14 cellular contexts compared by ENCODE assay signal in genomic region chr16:77434365-77435239, GRCh38. TPM values are rescaled to one million over a fixed set of nuclear protein-coding genes. Genes with fewer than 3 reads are reported as not detected.
A peak's percentile ranks its signal among the peaks of the same experiment; 100 is the strongest.
DNase-seq lines count a peak whose midpoint lies in the region; ATAC-seq, FAIRE-seq and TF ChIP-seq lines count a peak whose summit lies in the region.
"Had no signal": no experiment of that assay in that cellular context is flagged by ENCODE, and none has a peak within 500 bp of the region (broad histone marks: within the 10 kb centered on the region; RNA-seq: fewer than 3 reads in every experiment).

Gene ADAMTS18, minus strand, starts transcription at chr16:77435034. Its CDS starts 339 bp downstream, at chr16:77434695.

- peaks cover 0 to 4% (median 0%) of the 10 kb centered on the region in 4 experiments; a peak in 3 of 7 replicates for H3K4me1 ChIP-seq in H1 (replicated peaks in 1 of 4; ENCODE audit: control insufficient read depth in 3 of 4, insufficient read depth in 4 of 4, low read length in 3 of 4)
- peaks cover 27% of the 10 kb centered on the region for H3K4me1 ChIP-seq in neural progenitor cell
- peaks cover 15% of the 10 kb centered on the region for H3K4me1 ChIP-seq in body of pancreas

- H2AFZ ChIP-seq in H1 (ENCODE audit: low read length) = peak within 1 kb of the TSS; percentile 90
- H2AFZ ChIP-seq in neural progenitor cell (replicated peaks) = no peak within 1 kb of the TSS

- H3K27me3 ChIP-seq in H1 (replicated peaks in 1 of 4; ENCODE audit: control insufficient read depth in 3 of 4, extremely low read depth in 1 of 4, insufficient read depth in 3 of 4, low read length in 3 of 4) (peaks cover 14 to 48% (median 39%) of the 10 kb centered on the region in 4 experiments), neural progenitor cell (peaks cover 89% of the 10 kb centered on the region), body of pancreas (no peaks in the 10 kb centered on the region)

- no peaks in the 10 kb centered on the region for H3K79me1 ChIP-seq in H1 (ENCODE audit: low read depth, low read length)

- H3K56ac ChIP-seq in H1 (replicated peaks; ENCODE audit: insufficient read length, low read depth, low read length) = no peak within 1 kb of the TSS

- no peak within 1 kb of the TSS for H3K4ac ChIP-seq in H1 (replicated peaks; ENCODE audit: insufficient read length, low read depth, low read length)

- H3K9me3 ChIP-seq in H1 (ENCODE audit: insufficient read depth in 2 of 2, low read depth in 1 of 2, low read length in 1 of 2) = no peaks in the 10 kb centered on the region
- no peaks in the 10 kb centered on the region for H3K9me3 ChIP-seq in neural progenitor cell (ENCODE audit: low read depth)
- no peaks in the 10 kb centered on the region for H3K9me3 ChIP-seq in body of pancreas

- H3K4me3 ChIP-seq in H1 (ENCODE audit: extremely low read depth in 1 of 4, insufficient read depth in 2 of 4, low read depth in 3 of 4, low read length in 4 of 4) (peak within 1 kb of the TSS; percentile 52 to 81 (median 63)), neural progenitor cell (peak within 1 kb of the TSS; percentile 78), body of pancreas (no peak within 1 kb of the TSS)

- TF ChIP-seq CTCF in H1 (IDR thresholded peaks at IDR 0.05; ENCODE audit: control extremely low read depth in 1 of 3, insufficient read depth in 1 of 3, low read depth in 1 of 3, low read length in 3 of 3) = peak; percentile 15 to 31 (median 23); a peak in 3 of 4 replicates
- peak; percentile 36 for TF ChIP-seq CTCF in neural progenitor cell (IDR thresholded peaks at IDR 0.05)
- TF ChIP-seq CTCF in body of pancreas (IDR thresholded peaks at IDR 0.05) = no peak

- no peak within 1 kb of the TSS for H3K9ac ChIP-seq in H1 (replicated peaks in 1 of 4; ENCODE audit: extremely low read depth in 1 of 4, low read depth in 3 of 4, low read length in 3 of 4)
- no peak within 1 kb of the TSS for H3K9ac ChIP-seq in neural progenitor cell

- WGBS in H1 (ENCODE audit: extremely low coverage in 1 of 2, insufficient coverage in 1 of 2, insufficient read length in 1 of 2, insufficient replicate concordance in 2 of 2, low coverage in 1 of 2, low lambda C conversion rate in 2 of 2, missing lambda C conversion rate in 1 of 2), 2 experiments = 3% methylated on average over 48 of the region's 102 CpGs; no CpG with 5 or more reads in 1 of the 2 experiments
- WGBS in body of pancreas, 2 donors = 1% methylated on average over 11 to 94 of the region's 102 CpGs

- no peaks in the 10 kb centered on the region for H3K79me2 ChIP-seq in H1 (ENCODE audit: control insufficient read depth in 1 of 2, insufficient read depth in 2 of 2, low read length in 2 of 2)
- no peaks in the 10 kb centered on the region for H3K79me2 ChIP-seq in neural progenitor cell (ENCODE audit: low read depth)

- H2BK20ac ChIP-seq in H1 (ENCODE audit: low read length) = 0 out of 2 replicates have a peak within 1 kb of the TSS, but pooled peaks have one; percentile 3

- H2BK15ac ChIP-seq in H1 (ENCODE audit: low read length) = no peak within 1 kb of the TSS

- no peak within 1 kb of the TSS; the same call in 1 of the 2 replicates for H3K18ac ChIP-seq in H1 (ENCODE audit: extremely low read depth, low read length)

- no peak within 1 kb of the TSS for H2AK5ac ChIP-seq in H1 (ENCODE audit: low read depth, low read length)

- intact Hi-C loops in body of pancreas (cut with DNase I) = no loop called here

- H3K9me3 Mint-ChIP-seq in neural progenitor cell = no peaks in the 10 kb centered on the region
- H3K9me3 Mint-ChIP-seq: natural killer cell had no signal

- H2BK5ac ChIP-seq in H1 (ENCODE audit: low read depth, low read length) = no peak within 1 kb of the TSS

- TF ChIP-seq POLR2A in H1 (IDR thresholded peaks at IDR 0.05; ENCODE audit: control extremely low read depth in 1 of 2, low read depth in 2 of 2, low read length in 2 of 2) (no peak), body of pancreas (IDR thresholded peaks at IDR 0.05) (no peak)

- no peak within 1 kb of the TSS for H3K23ac ChIP-seq in H1 (ENCODE audit: insufficient read length)

- H4K20me1 ChIP-seq in H1 (replicated peaks in 1 of 2; ENCODE audit: control insufficient read depth in 1 of 2, insufficient read depth in 2 of 2, low read length in 2 of 2) (peaks cover 0 to 2% of the 10 kb centered on the region in 2 experiments), neural progenitor cell (ENCODE audit: low read depth) (peaks cover 14% of the 10 kb centered on the region)

- peaks cover 43% of the 10 kb centered on the region for H3K27me3 Mint-ChIP-seq in neural progenitor cell (ENCODE audit: insufficient read depth, low read depth)

- H3K36me3 ChIP-seq in H1 (ENCODE audit: control insufficient read depth in 2 of 4, insufficient read depth in 4 of 4, low read length in 3 of 4) (no peaks in the 10 kb centered on the region), neural progenitor cell (no peaks in the 10 kb centered on the region), body of pancreas (replicated peaks in 1 of 2; ENCODE audit: insufficient read depth in 1 of 2, low read depth in 2 of 2) (no peaks in the 10 kb centered on the region)

- CTCF ChIA-PET in H1 (lab: Charles Lee; ENCODE audit: partially characterized antibody) = interaction anchor here (0.7 to 13.9 kb wide), 16 partner anchors 10 to 213 kb away, joined by 3 to 223 read pairs (median 4); no protein-coding TSS in a partner anchor

- no peak for TF ChIP-seq EP300 in H1 (IDR thresholded peaks at IDR 0.05; ENCODE audit: borderline replicate concordance in 1 of 2, low read depth in 2 of 2, low read length in 2 of 2)

- H3K36me3 Mint-ChIP-seq in neural progenitor cell = peaks cover 3% of the 10 kb centered on the region

- FAIRE-seq in H1 (lab: Jason Lieb, UNC) = no peak

- H3K27ac ChIP-seq in H1 (ENCODE audit: low read depth, low read length) (no peak within 1 kb of the TSS), neural progenitor cell (no peak within 1 kb of the TSS), body of pancreas (no peak within 1 kb of the TSS)

- no peak within 1 kb of the TSS for H3K14ac ChIP-seq in H1 (ENCODE audit: insufficient read length)

- peak within 1 kb of the TSS; percentile 21; the same call in 1 of the 2 replicates for H4K8ac ChIP-seq in H1 (ENCODE audit: extremely low read depth, insufficient read depth, low read length)

- peak within 1 kb of the TSS; percentile 69 to 93 for H3K4me2 ChIP-seq in H1 (ENCODE audit: insufficient read depth in 1 of 2, low read depth in 2 of 2, low read length in 2 of 2)
- peak within 1 kb of the TSS; percentile 99 for H3K4me2 ChIP-seq in neural progenitor cell

- ATAC-seq in body of pancreas (no peak), GM21717 (IDR thresholded peaks at IDR 0.05; ENCODE audit: unreplicated experiment) (no peak)
- ATAC-seq: HCT116, natural killer cell had no signal

- peak; percentile 68 for DNase-seq in ELF-1 (ENCODE audit: low read depth, low spot score)
- DNase-seq in NCI-H1105 (lab: John Stamatoyannopoulos, UW) = peak; percentile 49
- DNase-seq in H1 (ENCODE audit: low read depth in 1 of 2, low spot score in 2 of 2) = peak in 1 of 2 experiments; percentile 63
- peak; percentile 73 for DNase-seq in neural progenitor cell (ENCODE audit: low spot score)
- no peak for DNase-seq in middle frontal gyrus (ENCODE audit: extremely low spot score, low spot score)
- no peak for DNase-seq in body of pancreas
- DNase-seq in inferior parietal cortex (ENCODE audit: extremely low spot score) = no peak
- DNase-seq: activated T-cell treated with anti-CD3 and anti-CD28 coated beads for 4 hours, natural killer cell, NCI-H446 treated with DMSO at 0.1 percent for 48 hours had no signal

- H2BK12ac ChIP-seq in H1 (ENCODE audit: low read depth, low read length) = no peak within 1 kb of the TSS

- peaks cover 6% of the 10 kb centered on the region; the same call in 1 of the 2 replicates for H3K23me2 ChIP-seq in H1 (ENCODE audit: low read depth, low read length)

- peak within 1 kb of the TSS; percentile 86 for H3K4me3 Mint-ChIP-seq in neural progenitor cell
- H3K4me3 Mint-ChIP-seq: natural killer cell had no signal

- POLR2A ChIA-PET in H1 (lab: Charles Lee; ENCODE audit: partially characterized antibody) = interaction anchor here (1.1 kb wide), 1 partner anchor 18 kb away, joined by 3 read pairs; no protein-coding TSS in a partner anchor

- no peak within 1 kb of the TSS for H4K5ac ChIP-seq in H1 (ENCODE audit: insufficient read length, low read depth, low read length)

- H3K4me1 Mint-ChIP-seq in neural progenitor cell = peaks cover 45% of the 10 kb centered on the region
- H3K4me1 Mint-ChIP-seq: natural killer cell had no signal

- H3K27ac Mint-ChIP-seq in neural progenitor cell = no peak within 1 kb of the TSS
- H3K27ac Mint-ChIP-seq: natural killer cell had no signal

- no peak within 1 kb of the TSS for H4K91ac ChIP-seq in H1 (replicated peaks; ENCODE audit: insufficient read length, low read length)

- peak; percentile 24 to 51; a peak in 3 of 4 replicates for TF ChIP-seq RAD21 in H1 (IDR thresholded peaks at IDR 0.05 in 1 of 2, conservative IDR thresholded peaks at IDR 0.05 in 1 of 2; ENCODE audit: low read depth in 2 of 2, low read length in 2 of 2)

- peaks cover 15% of the 10 kb centered on the region for H3F3A ChIP-seq in neural progenitor cell (ENCODE audit: low read depth)

- no peak within 1 kb of the TSS for H2BK120ac ChIP-seq in H1 (replicated peaks; ENCODE audit: low read depth, low read length)

TF ChIP-seq in H1, 55 proteins besides CTCF, POLR2A, EP300 and RAD21 (continues in another document):
- no peak for TF ChIP-seq ATF2 (IDR thresholded peaks at IDR 0.05; ENCODE audit: low read length)
- no peak for TF ChIP-seq PHF8 (conservative IDR thresholded peaks at IDR 0.05; ENCODE audit: low read depth, low read length)

RNA-seq across cellular contexts. Expression of gene ADAMTS18, which starts in this region (rescaled TPM):
- total RNA-seq in H1 (2021; fragmentation: NEBNext Ultra II Directional; extraction: Animal tissue kit (Norgen Biotek cat#: 25700)) = 0.19 TPM in 2 replicates
- 0.05 and 0.16 TPM in 2 replicates for polyA plus RNA-seq in H1 (2011; rRNA removed)
- polyA plus RNA-seq in H1 (2011; cell fraction: cytosol; rRNA removed) = 0.13 TPM
- 0.16 TPM for polyA plus RNA-seq in H1 (2011; cell fraction: nucleus; rRNA removed)
- 0.08 to 0.50 TPM (median 0.25 TPM) in 4 replicates for polyA plus RNA-seq in H1 (2012, experiment 1 of 2)
- not detected for polyA plus RNA-seq in H1 (2012, experiment 2 of 2)
- 0.26 TPM for polyA plus RNA-seq in H1 (2013, experiment 1 of 2)
- polyA plus RNA-seq in H1 (2013, experiment 2 of 2) = 0.09 TPM
- 0.41 and 0.63 TPM in 2 replicates for polyA minus RNA-seq in H1 (2011; rRNA and poly(A)+ RNA removed)
- 0.44 TPM for polyA minus RNA-seq in H1 (2011; cell fraction: cytosol; rRNA and poly(A)+ RNA removed)
- 2.1 TPM for polyA minus RNA-seq in H1 (2011; cell fraction: nucleus; rRNA and poly(A)+ RNA removed)
- total RNA-seq in neural progenitor cell (ENCODE audit: low replicate concordance) (0.59 and 1.9 TPM in 2 replicates), body of pancreas (1 to 10 TPM in 1 of 2 donors, under 1 TPM in 1; 0.52 to 2.6 TPM)
- total RNA-seq: chondrocyte; natural killer cell; T-helper 2 cell treated with Interferon-gamma antibody and Interleukin-4, amounts not matched to agents 100 ng/mL and 5 ng/mL, for 36 hours had no signal

Comparison
In these comparisons a context has a peak if more than half of its experiments do, and no peak if none do; other contexts are left out.
1. DNase-seq: peak in ELF-1 (single experiment), NCI-H1105 (single experiment) and neural progenitor cell (single experiment); none in middle frontal gyrus (single experiment), body of pancreas (0 of 4) and inferior parietal cortex (single experiment).
2. H3K4me3 ChIP-seq: peak in H1 (4 of 4) and neural progenitor cell (single experiment); none in body of pancreas (0 of 2).
3. CTCF ChIP-seq: peak in H1 (3 of 3) and neural progenitor cell (single experiment); none in body of pancreas (0 of 7).